ENCODE assay signal across 9 cellular contexts in genomic region chr11:111540921-111541208, GRCh38. TPM values are rescaled to one million over a fixed set of nuclear protein-coding genes. Genes with fewer than 3 reads are reported as not detected.
DNase-seq lines count a peak whose midpoint lies in the region; ATAC-seq and TF ChIP-seq lines count a peak whose summit lies in the region.
"Had no signal": no experiment of that assay in that cellular context is flagged by ENCODE, and none has a peak within 500 bp of the region (broad histone marks: within the 10 kb centered on the region; RNA-seq: fewer than 3 reads in every experiment).

No MANE protein-coding gene starts in this region.

- H3K27ac ChIP-seq in right atrium auricular region (peak overlapping the region; percentile 64 to 66), rectal smooth muscle tissue (ENCODE audit: low read depth, low read length) (peak overlapping the region; percentile 83)

- H3K27me3 ChIP-seq in right atrium auricular region (no peaks in the 10 kb centered on the region), rectal smooth muscle tissue (ENCODE audit: control insufficient read depth, insufficient read depth, low read length) (no peaks in the 10 kb centered on the region)

- H3K36me3 Mint-ChIP-seq in activated CD8-positive, alpha-beta T cell treated with anti-CD3 and anti-CD28 coated beads for 36 hours (ENCODE audit: low read depth), result peaks cover 47% of the 10 kb centered on the region
- peaks cover 5% of the 10 kb centered on the region for H3K36me3 Mint-ChIP-seq in activated CD4-positive, alpha-beta T cell treated with anti-CD3 and anti-CD28 coated beads, Interleukin-2, amount 10 ng/mL, durations not matched to agents 7 days and 5 days (ENCODE audit: low read depth)

- CTCF ChIA-PET in activated CD8-positive, alpha-beta T cell treated with anti-CD3 and anti-CD28 coated beads for 36 hours (lab: Charles Lee), result interaction anchor here (0.9 to 6.5 kb wide), 3 partner anchors 9 to 86 kb away, joined by 3 to 35 read pairs (median 5); no protein-coding TSS in a partner anchor
- CTCF ChIA-PET in activated CD4-positive, alpha-beta T cell treated with anti-CD3 and anti-CD28 coated beads, Interleukin-2, amount 10 ng/mL, durations not matched to agents 7 days and 5 days (lab: Charles Lee), result no interaction called here

- H3K4me1 ChIP-seq in right atrium auricular region (peaks cover 0 to 26% of the 10 kb centered on the region in 2 donors), rectal smooth muscle tissue (ENCODE audit: control insufficient read depth, insufficient read depth, low read length) (peaks cover 9% of the 10 kb centered on the region)

- TF ChIP-seq CTCF in GM12865 (IDR thresholded peaks at IDR 0.05; ENCODE audit: insufficient read depth, low read depth, low read length, missing control alignments), result no peak
- TF ChIP-seq CTCF in activated CD8-positive, alpha-beta T cell treated with anti-CD3 and anti-CD28 coated beads for 36 hours (IDR thresholded peaks at IDR 0.05), result no peak
- no peak for TF ChIP-seq CTCF in right atrium auricular region (IDR thresholded peaks at IDR 0.05)

- H3K27ac Mint-ChIP-seq in activated CD8-positive, alpha-beta T cell treated with anti-CD3 and anti-CD28 coated beads for 36 hours, result no peak overlapping the region
- H3K27ac Mint-ChIP-seq in activated CD4-positive, alpha-beta T cell treated with anti-CD3 and anti-CD28 coated beads, Interleukin-2, amount 10 ng/mL, durations not matched to agents 7 days and 5 days, result no peak overlapping the region

- H3K4me3 ChIP-seq in GM12865 (ENCODE audit: low read depth, low read length) (peak overlapping the region; percentile 3), right atrium auricular region (peak overlapping the region; percentile 60 to 63), rectal smooth muscle tissue (ENCODE audit: low read length) (peak overlapping the region; percentile 74)

- intact Hi-C loops in activated CD8-positive, alpha-beta T cell treated with anti-CD3 and anti-CD28 coated beads for 36 hours (cut with micrococcal nuclease), result loop anchor here (10.0 kb wide), 1 partner anchor 86 kb away; no protein-coding TSS in a partner anchor

- ATAC-seq in activated CD8-positive, alpha-beta T cell treated with anti-CD3 and anti-CD28 coated beads for 36 hours, result no peak

- H3K9me3 ChIP-seq in right atrium auricular region, result no peaks in the 10 kb centered on the region

- no peak for DNase-seq in GM12865 (ENCODE audit: low read depth)
- no peak for DNase-seq in activated CD8-positive, alpha-beta T cell treated with anti-CD3 and anti-CD28 coated beads for 36 hours
- DNase-seq in right atrium auricular region (ENCODE audit: low spot score), result no peak
- no peak for DNase-seq in NCI-H446 treated with DMSO at 0.1 percent for 48 hours (lab: John Stamatoyannopoulos, UW)
- no peak for DNase-seq in KG1 (lab: John Stamatoyannopoulos, UW)
- DNase-seq in SHP77 (lab: John Stamatoyannopoulos, UW), result no peak
- DNase-seq in activated CD4-positive, alpha-beta T cell treated with anti-CD3 and anti-CD28 coated beads, Interleukin-2, amount 10 ng/mL, durations not matched to agents 7 days and 5 days, result no peak
- DNase-seq: SHP77 treated with DMSO at 0.1 percent for 48 hours had no signal

- H3K4me1 Mint-ChIP-seq in activated CD8-positive, alpha-beta T cell treated with anti-CD3 and anti-CD28 coated beads for 36 hours (ENCODE audit: low read depth), result peaks cover 48% of the 10 kb centered on the region
- peaks cover 30% of the 10 kb centered on the region for H3K4me1 Mint-ChIP-seq in activated CD4-positive, alpha-beta T cell treated with anti-CD3 and anti-CD28 coated beads, Interleukin-2, amount 10 ng/mL, durations not matched to agents 7 days and 5 days

- H3K36me3 ChIP-seq in right atrium auricular region (no peaks in the 10 kb centered on the region), rectal smooth muscle tissue (ENCODE audit: control insufficient read depth, insufficient read depth, low read length) (no peaks in the 10 kb centered on the region)

- H3K9me3 Mint-ChIP-seq in activated CD8-positive, alpha-beta T cell treated with anti-CD3 and anti-CD28 coated beads for 36 hours, result no peaks in the 10 kb centered on the region
- peaks cover 3% of the 10 kb centered on the region for H3K9me3 Mint-ChIP-seq in activated CD4-positive, alpha-beta T cell treated with anti-CD3 and anti-CD28 coated beads, Interleukin-2, amount 10 ng/mL, durations not matched to agents 7 days and 5 days

- POLR2A ChIA-PET in activated CD8-positive, alpha-beta T cell treated with anti-CD3 and anti-CD28 coated beads for 36 hours (lab: Charles Lee), result interaction anchor here (0.7 to 2.5 kb wide), 4 partner anchors 9 to 81 kb away, joined by 3 to 7 read pairs (median 4); no protein-coding TSS in a partner anchor
- POLR2A ChIA-PET in activated CD4-positive, alpha-beta T cell treated with anti-CD3 and anti-CD28 coated beads, Interleukin-2, amount 10 ng/mL, durations not matched to agents 7 days and 5 days (lab: Charles Lee), result interaction anchor here (0.7 kb wide), 1 partner anchor 13 kb away, joined by 4 read pairs; no protein-coding TSS in a partner anchor

- H3K4me3 Mint-ChIP-seq in activated CD8-positive, alpha-beta T cell treated with anti-CD3 and anti-CD28 coated beads for 36 hours, result peak overlapping the region; percentile 75
- no peak overlapping the region for H3K4me3 Mint-ChIP-seq in activated CD4-positive, alpha-beta T cell treated with anti-CD3 and anti-CD28 coated beads, Interleukin-2, amount 10 ng/mL, durations not matched to agents 7 days and 5 days

- peaks cover 22% of the 10 kb centered on the region for H3K27me3 Mint-ChIP-seq in activated CD8-positive, alpha-beta T cell treated with anti-CD3 and anti-CD28 coated beads for 36 hours
- peaks cover 64% of the 10 kb centered on the region for H3K27me3 Mint-ChIP-seq in activated CD4-positive, alpha-beta T cell treated with anti-CD3 and anti-CD28 coated beads, Interleukin-2, amount 10 ng/mL, durations not matched to agents 7 days and 5 days

- peak overlapping the region; percentile 53 for H3K9ac ChIP-seq in rectal smooth muscle tissue (ENCODE audit: low read length)

RNA-seq across cellular contexts. Expression of gene LAYN, which starts 0.3 kb away (rescaled TPM):
- total RNA-seq in activated CD8-positive, alpha-beta T cell treated with anti-CD3 and anti-CD28 coated beads for 36 hours, result 10 to 100 TPM; 92.2 to 93.7 TPM
- total RNA-seq in right atrium auricular region, result 10 to 100 TPM in 1 of 2 donors, 1 to 10 TPM in 1; 5.9 to 12.3 TPM
- under 1 TPM; 0.71 to 0.89 TPM for total RNA-seq in activated CD4-positive, alpha-beta T cell treated with anti-CD3 and anti-CD28 coated beads, Interleukin-2, amount 10 ng/mL, durations not matched to agents 7 days and 5 days

RNA-seq across cellular contexts. Expression of gene HOATZ, which starts 26.3 kb away (rescaled TPM):
- total RNA-seq in activated CD8-positive, alpha-beta T cell treated with anti-CD3 and anti-CD28 coated beads for 36 hours, result not detected
- not detected for total RNA-seq in right atrium auricular region
- not detected for total RNA-seq in activated CD4-positive, alpha-beta T cell treated with anti-CD3 and anti-CD28 coated beads, Interleukin-2, amount 10 ng/mL, durations not matched to agents 7 days and 5 days

RNA-seq across cellular contexts. Expression of gene BTG4, which starts 28.7 kb away (rescaled TPM):
- total RNA-seq in activated CD8-positive, alpha-beta T cell treated with anti-CD3 and anti-CD28 coated beads for 36 hours, result under 1 TPM; 0.36 to 0.98 TPM
- not detected for total RNA-seq in right atrium auricular region
- not detected for total RNA-seq in activated CD4-positive, alpha-beta T cell treated with anti-CD3 and anti-CD28 coated beads, Interleukin-2, amount 10 ng/mL, durations not matched to agents 7 days and 5 days

Comparison
In these comparisons a context has a peak if more than half of its experiments do, and no peak if none do; other contexts are left out.
1. H3K4me3 ChIP-seq: peak in every context shown above with its lines; median percentile 74 in rectal smooth muscle tissue; 62 in right atrium auricular region; 3 in GM12865.
2. RNA of gene LAYN, which starts 0.3 kb away (total RNA-seq): 92.2 to 93.7 TPM in activated CD8-positive, alpha-beta T cell treated with anti-CD3 and anti-CD28 coated beads for 36 hours; 5.9 to 12.3 TPM in right atrium auricular region and 0.71 to 0.89 TPM in activated CD4-positive, alpha-beta T cell treated with anti-CD3 and anti-CD28 coated beads, Interleukin-2, amount 10 ng/mL, durations not matched to agents 7 days and 5 days; every median in the first group is over 4 times any median in the second.